ENCODE assay signal across 1 cellular context in the genomic region with DNA sequence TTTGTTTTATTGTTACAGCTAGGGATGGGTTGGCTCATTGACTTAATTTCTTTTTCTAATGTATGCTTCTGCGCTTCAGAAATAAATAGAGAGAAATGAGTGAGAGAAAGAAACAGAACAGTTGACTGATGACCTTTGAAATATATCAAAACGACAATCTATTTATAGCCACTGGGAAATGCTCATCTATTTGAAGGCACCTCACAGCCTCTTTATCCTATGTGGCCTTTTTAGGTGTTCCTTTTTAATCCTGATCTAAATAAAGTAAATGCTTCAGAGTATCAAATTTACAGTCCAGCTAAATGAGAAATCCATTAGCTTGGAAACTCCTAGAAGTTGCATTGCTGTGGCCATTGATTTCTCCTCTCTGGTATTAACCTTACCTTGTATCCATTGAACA.
TF ChIP-seq lines count a peak whose summit lies in the region.

No MANE protein-coding gene starts in this region.

TF ChIP-seq in GM23338, 12 proteins besides CTCF, POLR2A, EP300 and RAD21 (continued from another document):
- TF ChIP-seq, protein P1, sequence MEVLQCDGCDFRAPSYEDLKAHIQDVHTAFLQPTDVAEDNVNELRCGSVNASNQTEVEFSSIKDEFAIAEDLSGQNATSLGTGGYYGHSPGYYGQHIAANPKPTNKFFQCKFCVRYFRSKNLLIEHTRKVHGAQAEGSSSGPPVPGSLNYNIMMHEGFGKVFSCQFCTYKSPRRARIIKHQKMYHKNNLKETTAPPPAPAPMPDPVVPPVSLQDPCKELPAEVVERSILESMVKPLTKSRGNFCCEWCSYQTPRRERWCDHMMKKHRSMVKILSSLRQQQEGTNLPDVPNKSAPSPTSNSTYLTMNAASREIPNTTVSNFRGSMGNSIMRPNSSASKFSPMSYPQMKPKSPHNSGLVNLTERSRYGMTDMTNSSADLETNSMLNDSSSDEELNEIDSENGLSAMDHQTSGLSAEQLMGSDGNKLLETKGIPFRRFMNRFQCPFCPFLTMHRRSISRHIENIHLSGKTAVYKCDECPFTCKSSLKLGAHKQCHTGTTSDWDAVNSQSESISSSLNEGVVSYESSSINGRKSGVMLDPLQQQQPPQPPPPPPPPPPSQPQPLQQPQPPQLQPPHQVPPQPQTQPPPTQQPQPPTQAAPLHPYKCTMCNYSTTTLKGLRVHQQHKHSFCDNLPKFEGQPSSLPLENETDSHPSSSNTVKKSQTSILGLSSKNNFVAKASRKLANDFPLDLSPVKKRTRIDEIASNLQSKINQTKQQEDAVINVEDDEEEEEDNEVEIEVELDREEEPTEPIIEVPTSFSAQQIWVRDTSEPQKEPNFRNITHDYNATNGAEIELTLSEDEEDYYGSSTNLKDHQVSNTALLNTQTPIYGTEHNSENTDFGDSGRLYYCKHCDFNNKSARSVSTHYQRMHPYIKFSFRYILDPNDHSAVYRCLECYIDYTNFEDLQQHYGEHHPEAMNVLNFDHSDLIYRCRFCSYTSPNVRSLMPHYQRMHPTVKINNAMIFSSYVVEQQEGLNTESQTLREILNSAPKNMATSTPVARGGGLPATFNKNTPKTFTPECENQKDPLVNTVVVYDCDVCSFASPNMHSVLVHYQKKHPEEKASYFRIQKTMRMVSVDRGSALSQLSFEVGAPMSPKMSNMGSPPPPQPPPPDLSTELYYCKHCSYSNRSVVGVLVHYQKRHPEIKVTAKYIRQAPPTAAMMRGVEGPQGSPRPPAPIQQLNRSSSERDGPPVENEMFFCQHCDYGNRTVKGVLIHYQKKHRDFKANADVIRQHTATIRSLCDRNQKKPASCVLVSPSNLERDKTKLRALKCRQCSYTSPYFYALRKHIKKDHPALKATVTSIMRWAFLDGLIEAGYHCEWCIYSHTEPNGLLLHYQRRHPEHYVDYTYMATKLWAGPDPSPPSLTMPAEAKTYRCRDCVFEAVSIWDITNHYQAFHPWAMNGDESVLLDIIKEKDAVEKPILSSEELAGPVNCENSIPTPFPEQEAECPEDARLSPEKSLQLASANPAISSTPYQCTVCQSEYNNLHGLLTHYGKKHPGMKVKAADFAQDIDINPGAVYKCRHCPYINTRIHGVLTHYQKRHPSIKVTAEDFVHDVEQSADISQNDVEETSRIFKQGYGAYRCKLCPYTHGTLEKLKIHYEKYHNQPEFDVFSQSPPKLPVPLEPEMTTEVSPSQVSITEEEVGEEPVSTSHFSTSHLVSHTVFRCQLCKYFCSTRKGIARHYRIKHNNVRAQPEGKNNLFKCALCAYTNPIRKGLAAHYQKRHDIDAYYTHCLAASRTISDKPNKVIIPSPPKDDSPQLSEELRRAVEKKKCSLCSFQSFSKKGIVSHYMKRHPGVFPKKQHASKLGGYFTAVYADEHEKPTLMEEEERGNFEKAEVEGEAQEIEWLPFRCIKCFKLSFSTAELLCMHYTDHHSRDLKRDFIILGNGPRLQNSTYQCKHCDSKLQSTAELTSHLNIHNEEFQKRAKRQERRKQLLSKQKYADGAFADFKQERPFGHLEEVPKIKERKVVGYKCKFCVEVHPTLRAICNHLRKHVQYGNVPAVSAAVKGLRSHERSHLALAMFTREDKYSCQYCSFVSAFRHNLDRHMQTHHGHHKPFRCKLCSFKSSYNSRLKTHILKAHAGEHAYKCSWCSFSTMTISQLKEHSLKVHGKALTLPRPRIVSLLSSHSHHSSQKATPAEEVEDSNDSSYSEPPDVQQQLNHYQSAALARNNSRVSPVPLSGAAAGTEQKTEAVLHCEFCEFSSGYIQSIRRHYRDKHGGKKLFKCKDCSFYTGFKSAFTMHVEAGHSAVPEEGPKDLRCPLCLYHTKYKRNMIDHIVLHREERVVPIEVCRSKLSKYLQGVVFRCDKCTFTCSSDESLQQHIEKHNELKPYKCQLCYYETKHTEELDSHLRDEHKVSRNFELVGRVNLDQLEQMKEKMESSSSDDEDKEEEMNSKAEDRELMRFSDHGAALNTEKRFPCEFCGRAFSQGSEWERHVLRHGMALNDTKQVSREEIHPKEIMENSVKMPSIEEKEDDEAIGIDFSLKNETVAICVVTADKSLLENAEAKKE (CRISPR knock-in tag; IDR thresholded peaks at IDR 0.05), result no peak
